In the genomic region with DNA sequence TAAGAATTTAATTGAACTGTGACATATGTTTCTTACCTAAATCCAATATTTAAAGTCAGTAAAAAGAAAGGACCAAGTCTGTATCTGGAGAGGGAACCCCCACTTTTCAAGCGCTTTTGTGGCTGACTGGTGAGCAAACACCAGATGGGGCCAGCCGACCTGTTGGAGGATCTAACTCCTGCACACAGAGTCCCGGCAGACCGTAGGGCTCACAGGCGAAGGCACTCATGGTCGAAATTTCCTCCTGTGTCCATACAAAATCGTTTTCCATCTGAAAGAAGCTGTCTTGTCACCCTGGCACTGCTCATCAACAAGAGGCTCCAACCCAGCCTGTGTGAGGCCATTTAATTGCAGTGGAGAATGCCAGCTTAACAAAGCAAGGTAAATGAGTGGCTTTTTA, we compare ENCODE assay signal across 14 cellular contexts.
DNase-seq lines count a peak whose midpoint lies in the region; ATAC-seq and FAIRE-seq lines count a peak whose summit lies in the region.
"Had no signal": no experiment of that assay in that cellular context is flagged by ENCODE, and none has a peak within 500 bp of the region (broad histone marks: within the 10 kb centered on the region; RNA-seq: fewer than 3 reads in every experiment).

No MANE protein-coding gene starts in this region.

- peak overlapping the region; percentile 1 for H3K4me3 ChIP-seq in thymus (ENCODE audit: low read length)
- H3K4me3 ChIP-seq: suprapubic skin had no signal

- no peaks in the 10 kb centered on the region for H3K27me3 ChIP-seq in thymus (ENCODE audit: control insufficient read depth, insufficient read depth)

- peaks cover 27% of the 10 kb centered on the region for H3K4me1 ChIP-seq in thymus (ENCODE audit: control insufficient read depth, insufficient read depth, low read length)
- H3K4me1 ChIP-seq: foreskin keratinocyte, suprapubic skin had no signal

- no peak for ATAC-seq in memory B cell (ENCODE audit: low read depth)
- ATAC-seq: foreskin keratinocyte had no signal

- no peaks in the 10 kb centered on the region for H3K27me3 Mint-ChIP-seq in memory B cell

- no peak overlapping the region for H3K27ac Mint-ChIP-seq in memory B cell

- peaks cover 3% of the 10 kb centered on the region for H3K36me3 Mint-ChIP-seq in memory B cell

- H3K36me3 ChIP-seq in thymus (ENCODE audit: control insufficient read depth, insufficient read depth), result no peaks in the 10 kb centered on the region
- H3K36me3 ChIP-seq: suprapubic skin had no signal

- peak overlapping the region; percentile 69 for H3K4me3 Mint-ChIP-seq in memory B cell

- no peaks in the 10 kb centered on the region for H3K9me3 ChIP-seq in thymus (ENCODE audit: control insufficient read depth)
- H3K9me3 ChIP-seq: suprapubic skin had no signal

- no peak overlapping the region for H3K27ac ChIP-seq in thymus (ENCODE audit: low read depth)
- H3K27ac ChIP-seq: foreskin keratinocyte, KMS-11, suprapubic skin had no signal

- peak; percentile 82 for DNase-seq in activated CD8-positive, alpha-beta memory T cell treated with anti-CD3 and anti-CD28 coated beads for 24 hours
- DNase-seq in activated CD8-positive, alpha-beta memory T cell treated with anti-CD3 and anti-CD28 coated beads, Interleukin-2, amount 50 U/mL, for 48 hours, result no peak
- peak; percentile 64 to 66 for DNase-seq in activated T-cell treated with anti-CD3 and anti-CD28 coated beads, Interleukin-2, amount 50 U/mL, for 48 hours
- DNase-seq in memory B cell (ENCODE audit: low spot score in 2 of 2), result no peak
- DNase-seq in RCC 7860 (ENCODE audit: low spot score), result no peak
- no peak for DNase-seq in GM19238 (ENCODE audit: insufficient read length, low spot score)
- no peak for DNase-seq in globus pallidus (ENCODE audit: low spot score)
- DNase-seq: DMS53, foreskin keratinocyte, NCI-H2029 treated with DMSO at 0.1 percent for 48 hours had no signal

- H3K9me3 Mint-ChIP-seq in memory B cell, result no peaks in the 10 kb centered on the region

- WGBS in thymus, result 87% methylated on average over 7 of the region's 7 CpGs

- H3K4me1 Mint-ChIP-seq in memory B cell, result peaks cover 19% of the 10 kb centered on the region

- FAIRE-seq in RCC 7860 (lab: Jason Lieb, UNC), result no peak
- FAIRE-seq: A204.1 had no signal

Comparison
In these comparisons a context has a peak if more than half of its experiments do, and no peak if none do; other contexts are left out.
1. DNase-seq: peak in activated CD8-positive, alpha-beta memory T cell treated with anti-CD3 and anti-CD28 coated beads for 24 hours (single experiment) and activated T-cell treated with anti-CD3 and anti-CD28 coated beads, Interleukin-2, amount 50 U/mL, for 48 hours (2 of 2); none in activated CD8-positive, alpha-beta memory T cell treated with anti-CD3 and anti-CD28 coated beads, Interleukin-2, amount 50 U/mL, for 48 hours (single experiment), memory B cell (0 of 2), RCC 7860 (single experiment), GM19238 (single experiment) and globus pallidus (single experiment).